Comparison of ENCODE assay signal across 1 cellular context in the genomic region with DNA sequence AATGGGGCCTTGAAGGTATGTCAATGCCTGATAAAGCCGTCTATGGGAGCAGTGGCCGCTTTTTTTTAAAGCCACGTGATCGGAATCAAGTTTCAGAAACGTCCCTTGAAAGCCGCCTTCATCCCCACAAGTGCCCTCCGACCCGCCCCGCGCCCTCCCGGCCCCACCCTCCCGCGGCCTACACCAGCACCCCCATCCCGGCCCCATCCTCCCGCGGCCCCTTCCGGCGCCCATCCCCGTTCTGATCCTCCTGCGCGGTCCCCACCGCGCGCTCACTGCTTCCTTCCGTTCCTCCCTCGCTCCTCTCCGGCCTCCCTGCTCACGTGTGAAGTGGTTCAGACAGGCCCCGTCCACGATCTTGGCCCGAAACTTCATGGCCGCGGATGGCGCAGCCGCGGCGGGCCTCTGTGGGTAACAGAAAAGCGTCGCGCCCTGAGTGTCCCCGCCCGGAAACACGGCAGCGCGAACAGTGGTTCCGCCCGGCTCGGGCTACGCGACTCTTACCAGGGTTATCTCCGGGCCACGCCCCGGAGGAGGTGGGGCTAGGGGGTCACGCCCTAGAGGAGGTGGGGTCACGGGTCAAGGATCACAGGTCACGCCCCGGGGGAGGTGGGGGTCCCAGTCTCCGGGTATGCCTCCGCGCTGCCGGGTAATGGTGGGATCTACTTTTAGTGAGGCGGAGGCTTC.
TF ChIP-seq lines count a peak whose summit lies in the region.

Gene HUS1 (minus strand): TSS at position 471 of the 687 bp plus-strand sequence. CDS start 96 bp downstream, at position 375.

TF ChIP-seq in HepG2, 621 proteins besides CTCF, POLR2A, EP300 and RAD21 (continued from another document and continues in another):
- TF ChIP-seq, protein P1, sequence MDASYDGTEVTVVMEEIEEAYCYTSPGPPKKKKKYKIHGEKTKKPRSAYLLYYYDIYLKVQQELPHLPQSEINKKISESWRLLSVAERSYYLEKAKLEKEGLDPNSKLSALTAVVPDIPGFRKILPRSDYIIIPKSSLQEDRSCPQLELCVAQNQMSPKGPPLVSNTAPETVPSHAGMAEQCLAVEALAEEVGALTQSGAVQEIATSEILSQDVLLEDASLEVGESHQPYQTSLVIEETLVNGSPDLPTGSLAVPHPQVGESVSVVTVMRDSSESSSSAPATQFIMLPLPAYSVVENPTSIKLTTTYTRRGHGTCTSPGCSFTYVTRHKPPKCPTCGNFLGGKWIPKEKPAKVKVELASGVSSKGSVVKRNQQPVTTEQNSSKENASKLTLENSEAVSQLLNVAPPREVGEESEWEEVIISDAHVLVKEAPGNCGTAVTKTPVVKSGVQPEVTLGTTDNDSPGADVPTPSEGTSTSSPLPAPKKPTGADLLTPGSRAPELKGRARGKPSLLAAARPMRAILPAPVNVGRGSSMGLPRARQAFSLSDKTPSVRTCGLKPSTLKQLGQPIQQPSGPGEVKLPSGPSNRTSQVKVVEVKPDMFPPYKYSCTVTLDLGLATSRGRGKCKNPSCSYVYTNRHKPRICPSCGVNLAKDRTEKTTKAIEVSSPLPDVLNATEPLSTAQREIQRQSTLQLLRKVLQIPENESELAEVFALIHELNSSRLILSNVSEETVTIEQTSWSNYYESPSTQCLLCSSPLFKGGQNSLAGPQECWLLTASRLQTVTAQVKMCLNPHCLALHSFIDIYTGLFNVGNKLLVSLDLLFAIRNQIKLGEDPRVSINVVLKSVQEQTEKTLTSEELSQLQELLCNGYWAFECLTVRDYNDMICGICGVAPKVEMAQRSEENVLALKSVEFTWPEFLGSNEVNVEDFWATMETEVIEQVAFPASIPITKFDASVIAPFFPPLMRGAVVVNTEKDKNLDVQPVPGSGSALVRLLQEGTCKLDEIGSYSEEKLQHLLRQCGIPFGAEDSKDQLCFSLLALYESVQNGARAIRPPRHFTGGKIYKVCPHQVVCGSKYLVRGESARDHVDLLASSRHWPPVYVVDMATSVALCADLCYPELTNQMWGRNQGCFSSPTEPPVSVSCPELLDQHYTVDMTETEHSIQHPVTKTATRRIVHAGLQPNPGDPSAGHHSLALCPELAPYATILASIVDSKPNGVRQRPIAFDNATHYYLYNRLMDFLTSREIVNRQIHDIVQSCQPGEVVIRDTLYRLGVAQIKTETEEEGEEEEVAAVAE (CRISPR knock-in tag; IDR thresholded peaks at IDR 0.05; ENCODE audit: borderline replicate concordance), result no peak
- TF ChIP-seq ZNF414 (CRISPR knock-in tag; IDR thresholded peaks at IDR 0.05), result 0 out of 2 replicates have a peak, but pooled peaks have one; percentile 69
- no peak for TF ChIP-seq SKIL (CRISPR knock-in tag; IDR thresholded peaks at IDR 0.05; ENCODE audit: borderline replicate concordance)
- TF ChIP-seq HNF4A (CRISPR knock-in tag; IDR thresholded peaks at IDR 0.05), result peak; percentile 64
- no peak for TF ChIP-seq EZH2 (conservative IDR thresholded peaks at IDR 0.05; ENCODE audit: low read depth, low read length)
- 0 out of 2 replicates have a peak, but pooled peaks have one; percentile 72 for TF ChIP-seq CHD4 (IDR thresholded peaks at IDR 0.05; ENCODE audit: borderline replicate concordance, low read length)
- TF ChIP-seq, protein P2, sequence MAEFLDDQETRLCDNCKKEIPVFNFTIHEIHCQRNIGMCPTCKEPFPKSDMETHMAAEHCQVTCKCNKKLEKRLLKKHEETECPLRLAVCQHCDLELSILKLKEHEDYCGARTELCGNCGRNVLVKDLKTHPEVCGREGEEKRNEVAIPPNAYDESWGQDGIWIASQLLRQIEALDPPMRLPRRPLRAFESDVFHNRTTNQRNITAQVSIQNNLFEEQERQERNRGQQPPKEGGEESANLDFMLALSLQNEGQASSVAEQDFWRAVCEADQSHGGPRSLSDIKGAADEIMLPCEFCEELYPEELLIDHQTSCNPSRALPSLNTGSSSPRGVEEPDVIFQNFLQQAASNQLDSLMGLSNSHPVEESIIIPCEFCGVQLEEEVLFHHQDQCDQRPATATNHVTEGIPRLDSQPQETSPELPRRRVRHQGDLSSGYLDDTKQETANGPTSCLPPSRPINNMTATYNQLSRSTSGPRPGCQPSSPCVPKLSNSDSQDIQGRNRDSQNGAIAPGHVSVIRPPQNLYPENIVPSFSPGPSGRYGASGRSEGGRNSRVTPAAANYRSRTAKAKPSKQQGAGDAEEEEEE (CRISPR knock-in tag; IDR thresholded peaks at IDR 0.05; ENCODE audit: borderline replicate concordance), result no peak
- no peak for TF ChIP-seq THYN1 (CRISPR knock-in tag; IDR thresholded peaks at IDR 0.05; ENCODE audit: borderline replicate concordance, low read depth)
- peak; percentile 74 for TF ChIP-seq TAF15 (IDR thresholded peaks at IDR 0.05; ENCODE audit: low read depth, low read length, poor library complexity, severe bottlenecking)
- no peak for TF ChIP-seq ZNF557 (CRISPR knock-in tag; IDR thresholded peaks at IDR 0.05)
- TF ChIP-seq, protein P3, sequence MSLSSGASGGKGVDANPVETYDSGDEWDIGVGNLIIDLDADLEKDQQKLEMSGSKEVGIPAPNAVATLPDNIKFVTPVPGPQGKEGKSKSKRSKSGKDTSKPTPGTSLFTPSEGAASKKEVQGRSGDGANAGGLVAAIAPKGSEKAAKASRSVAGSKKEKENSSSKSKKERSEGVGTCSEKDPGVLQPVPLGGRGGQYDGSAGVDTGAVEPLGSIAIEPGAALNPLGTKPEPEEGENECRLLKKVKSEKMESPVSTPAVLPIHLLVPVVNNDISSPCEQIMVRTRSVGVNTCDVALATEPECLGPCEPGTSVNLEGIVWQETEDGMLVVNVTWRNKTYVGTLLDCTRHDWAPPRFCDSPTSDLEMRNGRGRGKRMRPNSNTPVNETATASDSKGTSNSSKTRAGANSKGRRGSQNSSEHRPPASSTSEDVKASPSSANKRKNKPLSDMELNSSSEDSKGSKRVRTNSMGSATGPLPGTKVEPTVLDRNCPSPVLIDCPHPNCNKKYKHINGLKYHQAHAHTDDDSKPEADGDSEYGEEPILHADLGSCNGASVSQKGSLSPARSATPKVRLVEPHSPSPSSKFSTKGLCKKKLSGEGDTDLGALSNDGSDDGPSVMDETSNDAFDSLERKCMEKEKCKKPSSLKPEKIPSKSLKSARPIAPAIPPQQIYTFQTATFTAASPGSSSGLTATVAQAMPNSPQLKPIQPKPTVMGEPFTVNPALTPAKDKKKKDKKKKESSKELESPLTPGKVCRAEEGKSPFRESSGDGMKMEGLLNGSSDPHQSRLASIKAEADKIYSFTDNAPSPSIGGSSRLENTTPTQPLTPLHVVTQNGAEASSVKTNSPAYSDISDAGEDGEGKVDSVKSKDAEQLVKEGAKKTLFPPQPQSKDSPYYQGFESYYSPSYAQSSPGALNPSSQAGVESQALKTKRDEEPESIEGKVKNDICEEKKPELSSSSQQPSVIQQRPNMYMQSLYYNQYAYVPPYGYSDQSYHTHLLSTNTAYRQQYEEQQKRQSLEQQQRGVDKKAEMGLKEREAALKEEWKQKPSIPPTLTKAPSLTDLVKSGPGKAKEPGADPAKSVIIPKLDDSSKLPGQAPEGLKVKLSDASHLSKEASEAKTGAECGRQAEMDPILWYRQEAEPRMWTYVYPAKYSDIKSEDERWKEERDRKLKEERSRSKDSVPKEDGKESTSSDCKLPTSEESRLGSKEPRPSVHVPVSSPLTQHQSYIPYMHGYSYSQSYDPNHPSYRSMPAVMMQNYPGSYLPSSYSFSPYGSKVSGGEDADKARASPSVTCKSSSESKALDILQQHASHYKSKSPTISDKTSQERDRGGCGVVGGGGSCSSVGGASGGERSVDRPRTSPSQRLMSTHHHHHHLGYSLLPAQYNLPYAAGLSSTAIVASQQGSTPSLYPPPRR (CRISPR knock-in tag; IDR thresholded peaks at IDR 0.05; ENCODE audit: borderline replicate concordance), result peak; percentile 79; the same call in 1 of the 2 replicates
- TF ChIP-seq ZNF253 (CRISPR knock-in tag; IDR thresholded peaks at IDR 0.05; ENCODE audit: borderline replicate concordance), result no peak
- peak; percentile 85 for TF ChIP-seq BHLHE40 (IDR thresholded peaks at IDR 0.05; ENCODE audit: low read length)
- TF ChIP-seq ZNF614 (CRISPR knock-in tag; IDR thresholded peaks at IDR 0.05; ENCODE audit: borderline replicate concordance), result peak; percentile 95; the same call in 1 of the 2 replicates
- TF ChIP-seq FLYWCH1 (CRISPR knock-in tag; IDR thresholded peaks at IDR 0.05), result 0 out of 2 replicates have a peak, but pooled peaks have one; percentile 48
- TF ChIP-seq NFRKB (IDR thresholded peaks at IDR 0.05), result no peak
- TF ChIP-seq, protein P4, sequence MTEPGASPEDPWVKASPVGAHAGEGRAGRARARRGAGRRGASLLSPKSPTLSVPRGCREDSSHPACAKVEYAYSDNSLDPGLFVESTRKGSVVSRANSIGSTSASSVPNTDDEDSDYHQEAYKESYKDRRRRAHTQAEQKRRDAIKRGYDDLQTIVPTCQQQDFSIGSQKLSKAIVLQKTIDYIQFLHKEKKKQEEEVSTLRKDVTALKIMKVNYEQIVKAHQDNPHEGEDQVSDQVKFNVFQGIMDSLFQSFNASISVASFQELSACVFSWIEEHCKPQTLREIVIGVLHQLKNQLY (CRISPR knock-in tag; IDR thresholded peaks at IDR 0.05), result peak; percentile 43; the same call in 1 of the 2 replicates
- 0 out of 2 replicates have a peak, but pooled peaks have one; percentile 38 for TF ChIP-seq ZSCAN20 (CRISPR knock-in tag; IDR thresholded peaks at IDR 0.05; ENCODE audit: borderline replicate concordance)
- TF ChIP-seq ZFP62 (CRISPR knock-in tag; IDR thresholded peaks at IDR 0.05), result no peak
- no peak for TF ChIP-seq SP2 (CRISPR knock-in tag; IDR thresholded peaks at IDR 0.05)
- TF ChIP-seq POLR2AphosphoS5 (IDR thresholded peaks at IDR 0.05; ENCODE audit: low read depth, low read length), result peak; percentile 81
- no peak for TF ChIP-seq ZFP41 (CRISPR knock-in tag; IDR thresholded peaks at IDR 0.05; ENCODE audit: borderline replicate concordance)
- TF ChIP-seq BCL6 (CRISPR knock-in tag; IDR thresholded peaks at IDR 0.05), result peak; percentile 79
- TF ChIP-seq, protein P5, sequence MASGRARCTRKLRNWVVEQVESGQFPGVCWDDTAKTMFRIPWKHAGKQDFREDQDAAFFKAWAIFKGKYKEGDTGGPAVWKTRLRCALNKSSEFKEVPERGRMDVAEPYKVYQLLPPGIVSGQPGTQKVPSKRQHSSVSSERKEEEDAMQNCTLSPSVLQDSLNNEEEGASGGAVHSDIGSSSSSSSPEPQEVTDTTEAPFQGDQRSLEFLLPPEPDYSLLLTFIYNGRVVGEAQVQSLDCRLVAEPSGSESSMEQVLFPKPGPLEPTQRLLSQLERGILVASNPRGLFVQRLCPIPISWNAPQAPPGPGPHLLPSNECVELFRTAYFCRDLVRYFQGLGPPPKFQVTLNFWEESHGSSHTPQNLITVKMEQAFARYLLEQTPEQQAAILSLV (CRISPR knock-in tag; IDR thresholded peaks at IDR 0.05; ENCODE audit: borderline replicate concordance), result peak; percentile 88; the same call in 1 of the 2 replicates
- TF ChIP-seq KLF15 (CRISPR knock-in tag; IDR thresholded peaks at IDR 0.05; ENCODE audit: borderline replicate concordance), result peak; percentile 92; the same call in 1 of the 2 replicates
- peak; percentile 76 for TF ChIP-seq PHF21A (CRISPR knock-in tag; IDR thresholded peaks at IDR 0.05)
- TF ChIP-seq MEF2D (CRISPR knock-in tag; IDR thresholded peaks at IDR 0.05), result peak; percentile 31; the same call in 1 of the 2 replicates
